In the genomic region with DNA sequence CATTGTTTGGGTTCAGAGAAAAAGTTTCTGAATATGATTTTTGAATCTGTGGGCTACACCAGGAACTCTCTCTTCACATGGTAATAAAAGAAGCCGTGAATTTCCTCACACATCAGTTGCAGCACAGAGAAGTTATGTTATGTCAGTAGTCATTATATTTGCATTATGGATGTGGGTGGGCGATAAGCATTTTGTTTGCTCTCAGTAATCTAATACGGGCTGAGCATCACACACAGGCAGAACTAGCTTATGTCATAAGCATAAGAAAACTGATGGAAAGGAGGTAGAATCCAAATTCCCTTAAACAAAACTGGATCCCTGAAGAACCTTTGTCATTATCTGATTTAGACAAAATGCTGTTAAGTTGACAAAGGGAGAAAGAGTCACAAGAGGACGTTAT, we compare ENCODE assay signal across 33 cellular contexts.
"Had no signal": no experiment of that assay in that cellular context is flagged by ENCODE, and none has a peak within 500 bp of the region (broad histone marks: within the 10 kb centered on the region; RNA-seq: fewer than 3 reads in every experiment).

No MANE protein-coding gene starts in this region.

- DNase-seq: activated CD4-positive, alpha-beta memory T cell treated with anti-CD3 and anti-CD28 coated beads, Interleukin-2, amount 10 ng/mL, durations not matched to agents 7 days and 5 days; activated CD4-positive, alpha-beta T cell treated with anti-CD3 and anti-CD28 coated beads, Interleukin-2, amount 10 ng/mL, durations not matched to agents 7 days and 5 days; activated CD8-positive, alpha-beta memory T cell treated with anti-CD3 and anti-CD28 coated beads, Interleukin-2, amount 10 ng/mL, durations not matched to agents 7 days and 5 days; activated gamma-delta T cell; activated naive CD4-positive, alpha-beta T cell treated with anti-CD3 and anti-CD28 coated beads, Interleukin-2, amount 50 U/mL, for 16 hours; adrenal gland; aorta; body of pancreas; dermis blood vessel endothelial cell; effector CD8-positive, alpha-beta T cell; esophagus squamous epithelium; foreskin melanocyte; heart right ventricle; left ventricle myocardium inferior; nucleus accumbens; psoas muscle; sigmoid colon; small intestine; stimulated activated CD4-positive, alpha-beta T cell treated with anti-CD3 and anti-CD28 coated beads, Interleukin-4, amount 100 ng/mL, for 24 hours; stimulated activated naive CD8-positive, alpha-beta T cell treated with anti-CD3 and anti-CD28 coated beads, Interleukin-15, amount 100 ng/mL, for 72 hours; substantia nigra; T-helper 9 cell; upper lobe of left lung had no signal

- H3K4me3 Mint-ChIP-seq: activated CD4-positive, alpha-beta memory T cell treated with anti-CD3 and anti-CD28 coated beads, Interleukin-2, amount 10 ng/mL, durations not matched to agents 7 days and 5 days; activated CD4-positive, alpha-beta T cell treated with anti-CD3 and anti-CD28 coated beads, Interleukin-2, amount 10 ng/mL, durations not matched to agents 7 days and 5 days; activated CD8-positive, alpha-beta memory T cell treated with anti-CD3 and anti-CD28 coated beads, Interleukin-2, amount 10 ng/mL, durations not matched to agents 7 days and 5 days; stimulated activated memory B cell treated with anti-CD40 and anti-IgM and Interleukin-4, amounts not matched to agents 10 μg/mL and 1 μg/mL and 100 μg/mL, for 72 hours; stimulated activated naive CD8-positive, alpha-beta T cell treated with anti-CD3 and anti-CD28 coated beads, Interleukin-15, amount 100 ng/mL, for 72 hours had no signal

- H3K9me3 Mint-ChIP-seq: activated CD4-positive, alpha-beta memory T cell treated with anti-CD3 and anti-CD28 coated beads, Interleukin-2, amount 10 ng/mL, durations not matched to agents 7 days and 5 days; activated CD4-positive, alpha-beta T cell treated with anti-CD3 and anti-CD28 coated beads, Interleukin-2, amount 10 ng/mL, durations not matched to agents 7 days and 5 days; stimulated activated memory B cell treated with anti-CD40 and anti-IgM and Interleukin-4, amounts not matched to agents 10 μg/mL and 1 μg/mL and 100 μg/mL, for 72 hours; stimulated activated naive CD8-positive, alpha-beta T cell treated with anti-CD3 and anti-CD28 coated beads, Interleukin-15, amount 100 ng/mL, for 72 hours had no signal

- FAIRE-seq: colon, endometrium, islet of Langerhans, small intestine, TTC549 had no signal

- H3K9ac ChIP-seq: parathyroid adenoma had no signal

- H2AFZ ChIP-seq: parathyroid adenoma had no signal

- H3K27ac ChIP-seq: adrenal gland, body of pancreas, epithelial cell of prostate, esophagus squamous epithelium, heart right ventricle, left ventricle myocardium inferior, parathyroid adenoma, psoas muscle, sigmoid colon, upper lobe of left lung, VCaP had no signal

- H3K27me3 ChIP-seq: adrenal gland, body of pancreas, esophagus squamous epithelium, heart right ventricle, sigmoid colon, upper lobe of left lung had no signal

- H3K27me3 Mint-ChIP-seq: activated CD4-positive, alpha-beta memory T cell treated with anti-CD3 and anti-CD28 coated beads, Interleukin-2, amount 10 ng/mL, durations not matched to agents 7 days and 5 days; activated CD4-positive, alpha-beta T cell treated with anti-CD3 and anti-CD28 coated beads, Interleukin-2, amount 10 ng/mL, durations not matched to agents 7 days and 5 days; activated CD8-positive, alpha-beta memory T cell treated with anti-CD3 and anti-CD28 coated beads, Interleukin-2, amount 10 ng/mL, durations not matched to agents 7 days and 5 days; stimulated activated memory B cell treated with anti-CD40 and anti-IgM and Interleukin-4, amounts not matched to agents 10 μg/mL and 1 μg/mL and 100 μg/mL, for 72 hours; stimulated activated naive CD8-positive, alpha-beta T cell treated with anti-CD3 and anti-CD28 coated beads, Interleukin-15, amount 100 ng/mL, for 72 hours had no signal

- H3K27ac Mint-ChIP-seq: activated CD4-positive, alpha-beta memory T cell treated with anti-CD3 and anti-CD28 coated beads, Interleukin-2, amount 10 ng/mL, durations not matched to agents 7 days and 5 days; activated CD4-positive, alpha-beta T cell treated with anti-CD3 and anti-CD28 coated beads, Interleukin-2, amount 10 ng/mL, durations not matched to agents 7 days and 5 days; activated CD8-positive, alpha-beta memory T cell treated with anti-CD3 and anti-CD28 coated beads, Interleukin-2, amount 10 ng/mL, durations not matched to agents 7 days and 5 days; stimulated activated memory B cell treated with anti-CD40 and anti-IgM and Interleukin-4, amounts not matched to agents 10 μg/mL and 1 μg/mL and 100 μg/mL, for 72 hours had no signal

- H3K4me1 ChIP-seq: body of pancreas had no signal

- H3K9me3 ChIP-seq: adrenal gland, body of pancreas, esophagus squamous epithelium, heart right ventricle, left ventricle myocardium inferior, psoas muscle, sigmoid colon, upper lobe of left lung had no signal

- H3K4me3 ChIP-seq: adrenal gland, body of pancreas, esophagus squamous epithelium, heart right ventricle, left ventricle myocardium inferior, lung, psoas muscle, sigmoid colon, upper lobe of left lung had no signal

- ATAC-seq: activated CD4-positive, CD25-positive, alpha-beta regulatory T cell treated with anti-CD3 and anti-CD28 coated beads, Interleukin-2, amount 50 U/mL, for 24 hours; activated CD8-positive, alpha-beta memory T cell treated with anti-CD3 and anti-CD28 coated beads, Interleukin-2, amount 10 ng/mL, durations not matched to agents 7 days and 5 days; body of pancreas; heart right ventricle; psoas muscle; stimulated activated memory B cell treated with anti-CD40 and anti-IgM and Interleukin-4, amounts not matched to agents 10 μg/mL and 1 μg/mL and 100 μg/mL, for 72 hours; stimulated activated naive CD8-positive, alpha-beta T cell treated with anti-CD3 and anti-CD28 coated beads, Interleukin-15, amount 100 ng/mL, for 72 hours had no signal
